Comparison of ENCODE assay signal across 8 cellular contexts in genomic region chr14:93430889-93431670, GRCh38. TPM values are rescaled to one million over a fixed set of nuclear protein-coding genes. Genes with fewer than 3 reads are reported as not detected.
A peak's percentile ranks its signal among the peaks of the same experiment; 100 is the strongest.
DNase-seq lines count a peak whose midpoint lies in the region; ATAC-seq, FAIRE-seq and TF ChIP-seq lines count a peak whose summit lies in the region.

UNC79 (plus strand) TSS chr14:93430939; CDS start chr14:93431030, 91 bp downstream.

- H3K4me3 ChIP-seq in H1 (ENCODE audit: extremely low read depth in 1 of 4, insufficient read depth in 2 of 4, low read depth in 3 of 4, low read length in 4 of 4) (peak within 1 kb of the TSS; percentile 64 to 89 (median 76)), neural progenitor cell (peak within 1 kb of the TSS; percentile 78), prostate gland (peak within 1 kb of the TSS in 1 of 2 donors; percentile 2)

- POLR2A ChIA-PET in H1 (lab: Charles Lee; ENCODE audit: partially characterized antibody), result interaction anchor here (0.7 to 1.3 kb wide), 2 partner anchors 11 to 87 kb away, joined by 3 to 5 read pairs; no protein-coding TSS in a partner anchor

- intact Hi-C loops in prostate gland (cut with DNase I), result no loop called here

- no peak within 1 kb of the TSS for H3K4ac ChIP-seq in H1 (replicated peaks; ENCODE audit: insufficient read length, low read depth, low read length)

- peak within 1 kb of the TSS; percentile 92 for H3K4me3 Mint-ChIP-seq in neural progenitor cell
- no peak within 1 kb of the TSS for H3K4me3 Mint-ChIP-seq in activated T-cell treated with anti-CD3 and anti-CD28 coated beads, Interleukin-2, amount 50 U/mL, for 72 hours

- H3K36me3 ChIP-seq in H1 (ENCODE audit: control insufficient read depth in 2 of 4, insufficient read depth in 4 of 4, low read length in 3 of 4), result no peaks in the 10 kb centered on the region
- no peaks in the 10 kb centered on the region for H3K36me3 ChIP-seq in neural progenitor cell
- no peaks in the 10 kb centered on the region for H3K36me3 ChIP-seq in prostate gland

- peaks cover 6% of the 10 kb centered on the region for H3K4me1 Mint-ChIP-seq in neural progenitor cell
- H3K4me1 Mint-ChIP-seq in activated T-cell treated with anti-CD3 and anti-CD28 coated beads, Interleukin-2, amount 50 U/mL, for 72 hours (ENCODE audit: low read depth), result no peaks in the 10 kb centered on the region

- peaks cover 8% of the 10 kb centered on the region for H3K9me3 Mint-ChIP-seq in neural progenitor cell
- peaks cover 5 to 9% of the 10 kb centered on the region in 2 donors for H3K9me3 Mint-ChIP-seq in activated T-cell treated with anti-CD3 and anti-CD28 coated beads, Interleukin-2, amount 50 U/mL, for 72 hours

- peak within 1 kb of the TSS; percentile 39 for H4K91ac ChIP-seq in H1 (replicated peaks; ENCODE audit: insufficient read length, low read length)

- H3K79me1 ChIP-seq in H1 (ENCODE audit: low read depth, low read length), result no peaks in the 10 kb centered on the region

- 3% methylated on average over 17 of the region's 35 CpGs; no CpG with 5 or more reads in 1 of the 2 experiments for WGBS in H1 (ENCODE audit: extremely low coverage in 1 of 2, insufficient coverage in 1 of 2, insufficient read length in 1 of 2, insufficient replicate concordance in 2 of 2, low coverage in 1 of 2, low lambda C conversion rate in 2 of 2, missing lambda C conversion rate in 1 of 2), 2 experiments
- WGBS in prostate gland, result 2% methylated on average over 30 of the region's 35 CpGs

- H2AFZ ChIP-seq in H1 (ENCODE audit: low read length) (peak within 1 kb of the TSS; percentile 92), neural progenitor cell (replicated peaks) (peak within 1 kb of the TSS; percentile 91)

- TF ChIP-seq EP300 in H1 (IDR thresholded peaks at IDR 0.05; ENCODE audit: borderline replicate concordance in 1 of 2, low read depth in 2 of 2, low read length in 2 of 2), result no peak

- H3K56ac ChIP-seq in H1 (replicated peaks; ENCODE audit: insufficient read length, low read depth, low read length), result no peak within 1 kb of the TSS

- TF ChIP-seq POLR2A in H1 (IDR thresholded peaks at IDR 0.05; ENCODE audit: control extremely low read depth in 1 of 2, low read depth in 2 of 2, low read length in 2 of 2) (no peak), prostate gland (IDR thresholded peaks at IDR 0.05) (no peak), H54 (IDR thresholded peaks at IDR 0.05; ENCODE audit: low read depth, low read length) (no peak)

- H2BK20ac ChIP-seq in H1 (ENCODE audit: low read length), result no peak within 1 kb of the TSS

- no peaks in the 10 kb centered on the region for H3K9me3 ChIP-seq in H1 (ENCODE audit: insufficient read depth in 2 of 2, low read depth in 1 of 2, low read length in 1 of 2)
- H3K9me3 ChIP-seq in neural progenitor cell (ENCODE audit: low read depth), result peaks cover 6% of the 10 kb centered on the region
- no peaks in the 10 kb centered on the region for H3K9me3 ChIP-seq in prostate gland

- H3K23ac ChIP-seq in H1 (ENCODE audit: insufficient read length), result no peak within 1 kb of the TSS

- peaks cover 0 to 3% (median 1%) of the 10 kb centered on the region in 4 experiments; a peak in 3 of 7 replicates for H3K27me3 ChIP-seq in H1 (replicated peaks in 1 of 4; ENCODE audit: control insufficient read depth in 3 of 4, extremely low read depth in 1 of 4, insufficient read depth in 3 of 4, low read length in 3 of 4)
- peaks cover 23% of the 10 kb centered on the region for H3K27me3 ChIP-seq in neural progenitor cell
- peaks cover 6% of the 10 kb centered on the region for H3K27me3 ChIP-seq in prostate gland (replicated peaks; ENCODE audit: insufficient read depth)

- H4K5ac ChIP-seq in H1 (ENCODE audit: insufficient read length, low read depth, low read length), result peak within 1 kb of the TSS; percentile 51

- DNase-seq in GM03348 (ENCODE audit: low spot score) (peak; percentile 35), NCI-H446 (lab: John Stamatoyannopoulos, UW) (peak; percentile 55 to 86), H1 (ENCODE audit: low read depth in 1 of 2, low spot score in 2 of 2) (peak; percentile 21 to 77), neural progenitor cell (ENCODE audit: low spot score) (peak; percentile 85), prostate gland (ENCODE audit: low spot score) (no peak), H54 (ENCODE audit: insufficient read length, low spot score) (no peak)
- no peak for DNase-seq in activated T-cell treated with anti-CD3 and anti-CD28 coated beads, Interleukin-2, amount 50 U/mL, for 72 hours

- H2AK5ac ChIP-seq in H1 (ENCODE audit: low read depth, low read length), result no peak within 1 kb of the TSS

- no peak within 1 kb of the TSS for H3K27ac Mint-ChIP-seq in neural progenitor cell
- H3K27ac Mint-ChIP-seq in activated T-cell treated with anti-CD3 and anti-CD28 coated beads, Interleukin-2, amount 50 U/mL, for 72 hours, result no peak within 1 kb of the TSS

- H4K20me1 ChIP-seq in H1 (replicated peaks in 1 of 2; ENCODE audit: control insufficient read depth in 1 of 2, insufficient read depth in 2 of 2, low read length in 2 of 2), result no peaks in the 10 kb centered on the region
- H4K20me1 ChIP-seq in neural progenitor cell (ENCODE audit: low read depth), result peaks cover 7% of the 10 kb centered on the region

- H2BK5ac ChIP-seq in H1 (ENCODE audit: low read depth, low read length), result peak within 1 kb of the TSS; percentile 10; the same call in 1 of the 2 replicates

- H3F3A ChIP-seq in neural progenitor cell (ENCODE audit: low read depth), result peaks cover 12% of the 10 kb centered on the region

- no peaks in the 10 kb centered on the region for H3K79me2 ChIP-seq in H1 (ENCODE audit: control insufficient read depth in 1 of 2, insufficient read depth in 2 of 2, low read length in 2 of 2)
- H3K79me2 ChIP-seq in neural progenitor cell (ENCODE audit: low read depth), result no peaks in the 10 kb centered on the region

- no peak for TF ChIP-seq RAD21 in H1 (IDR thresholded peaks at IDR 0.05 in 1 of 2, conservative IDR thresholded peaks at IDR 0.05 in 1 of 2; ENCODE audit: low read depth in 2 of 2, low read length in 2 of 2)

- peaks cover 12% of the 10 kb centered on the region for H3K23me2 ChIP-seq in H1 (ENCODE audit: low read depth, low read length)

- H3K4me2 ChIP-seq in H1 (ENCODE audit: insufficient read depth in 1 of 2, low read depth in 2 of 2, low read length in 2 of 2), result peak within 1 kb of the TSS; percentile 93 to 96
- peak within 1 kb of the TSS; percentile 99 for H3K4me2 ChIP-seq in neural progenitor cell

- no peak for ATAC-seq in GM19395 (IDR thresholded peaks at IDR 0.05; ENCODE audit: unreplicated experiment)
- ATAC-seq in activated T-cell treated with anti-CD3 and anti-CD28 coated beads, Interleukin-2, amount 50 U/mL, for 72 hours (replicated peaks in 1 of 2), result no peak

- FAIRE-seq in H1 (lab: Jason Lieb, UNC) (no peak), H54 (lab: Jason Lieb, UNC) (no peak)

- no peak within 1 kb of the TSS for H3K14ac ChIP-seq in H1 (ENCODE audit: insufficient read length)

- peak within 1 kb of the TSS; percentile 88 for H4K8ac ChIP-seq in H1 (ENCODE audit: extremely low read depth, insufficient read depth, low read length)

- H3K18ac ChIP-seq in H1 (ENCODE audit: extremely low read depth, low read length), result peak within 1 kb of the TSS; percentile 88

- H3K4me1 ChIP-seq in H1 (replicated peaks in 1 of 4; ENCODE audit: control insufficient read depth in 3 of 4, insufficient read depth in 4 of 4, low read length in 3 of 4), result peaks cover 0 to 5% (median 4%) of the 10 kb centered on the region in 4 experiments; a peak in 4 of 7 replicates
- H3K4me1 ChIP-seq in neural progenitor cell, result peaks cover 3% of the 10 kb centered on the region
- H3K4me1 ChIP-seq in prostate gland (replicated peaks), result no peaks in the 10 kb centered on the region

- H3K27me3 Mint-ChIP-seq in neural progenitor cell (ENCODE audit: insufficient read depth, low read depth), result peaks cover 14% of the 10 kb centered on the region
- H3K27me3 Mint-ChIP-seq in activated T-cell treated with anti-CD3 and anti-CD28 coated beads, Interleukin-2, amount 50 U/mL, for 72 hours (ENCODE audit: low read depth), result peaks cover 43% of the 10 kb centered on the region

- CTCF ChIA-PET in H1 (lab: Charles Lee; ENCODE audit: partially characterized antibody), result interaction anchor here (0.6 to 0.7 kb wide), 2 partner anchors 12 to 19 kb away, joined by 3 read pairs; no protein-coding TSS in a partner anchor

- H2BK15ac ChIP-seq in H1 (ENCODE audit: low read length), result 0 out of 2 replicates have a peak within 1 kb of the TSS, but pooled peaks have one; percentile 14

- H3K9ac ChIP-seq in H1 (replicated peaks in 1 of 4; ENCODE audit: extremely low read depth in 1 of 4, low read depth in 3 of 4, low read length in 3 of 4), result peak within 1 kb of the TSS in 3 of 4 experiments; percentile 5 to 67 (median 9); a peak in 6 of 7 replicates
- H3K9ac ChIP-seq in neural progenitor cell, result no peak within 1 kb of the TSS

- H3K36me3 Mint-ChIP-seq in neural progenitor cell, result no peaks in the 10 kb centered on the region
- H3K36me3 Mint-ChIP-seq in activated T-cell treated with anti-CD3 and anti-CD28 coated beads, Interleukin-2, amount 50 U/mL, for 72 hours (ENCODE audit: insufficient read depth in 2 of 2), result peaks cover 0 to 5% of the 10 kb centered on the region in 2 donors

- peak within 1 kb of the TSS; percentile 31; the same call in 1 of the 2 replicates for H2BK12ac ChIP-seq in H1 (ENCODE audit: low read depth, low read length)

- H3K27ac ChIP-seq in H1 (ENCODE audit: low read depth, low read length), result peak within 1 kb of the TSS; percentile 30
- no peak within 1 kb of the TSS for H3K27ac ChIP-seq in neural progenitor cell
- no peak within 1 kb of the TSS for H3K27ac ChIP-seq in prostate gland

- TF ChIP-seq CTCF in H1 (IDR thresholded peaks at IDR 0.05; ENCODE audit: control extremely low read depth in 1 of 3, insufficient read depth in 1 of 3, low read depth in 1 of 3, low read length in 3 of 3), result no peak
- no peak for TF ChIP-seq CTCF in neural progenitor cell (IDR thresholded peaks at IDR 0.05)
- TF ChIP-seq CTCF in prostate gland (IDR thresholded peaks at IDR 0.05), result no peak

- H2BK120ac ChIP-seq in H1 (replicated peaks; ENCODE audit: low read depth, low read length), result no peak within 1 kb of the TSS

TF ChIP-seq in H1, 55 proteins besides CTCF, POLR2A, EP300 and RAD21 (continues in another document):
- TF ChIP-seq EGR1 (IDR thresholded peaks at IDR 0.05; ENCODE audit: borderline replicate concordance, low read depth, low read length), result peak; percentile 40; the same call in 1 of the 2 replicates

RNA-seq across cellular contexts. Expression of gene UNC79, which starts in this region (rescaled TPM):
- total RNA-seq in H1 (2021; fragmentation: NEBNext Ultra II Directional; extraction: Animal tissue kit (Norgen Biotek cat#: 25700)), result 2.3 and 2.5 TPM in 2 replicates
- 1.5 and 1.8 TPM in 2 replicates for polyA plus RNA-seq in H1 (2011; rRNA removed)
- 1.6 TPM for polyA plus RNA-seq in H1 (2011; cell fraction: cytosol; rRNA removed)
- 4.9 TPM for polyA plus RNA-seq in H1 (2011; cell fraction: nucleus; rRNA removed)
- polyA plus RNA-seq in H1 (2012, experiment 1 of 2), result 1.5 to 1.9 TPM (median 1.8 TPM) in 4 replicates
- 0.20 TPM for polyA plus RNA-seq in H1 (2012, experiment 2 of 2)
- polyA plus RNA-seq in H1 (2013, experiment 1 of 2), result 1.3 TPM
- polyA plus RNA-seq in H1 (2013, experiment 2 of 2), result 1.1 TPM
- 4.8 and 6.3 TPM in 2 replicates for polyA minus RNA-seq in H1 (2011; rRNA and poly(A)+ RNA removed)
- 1.8 TPM for polyA minus RNA-seq in H1 (2011; cell fraction: cytosol; rRNA and poly(A)+ RNA removed)
- 7.3 TPM for polyA minus RNA-seq in H1 (2011; cell fraction: nucleus; rRNA and poly(A)+ RNA removed)
- 2.1 and 2.2 TPM in 2 replicates for total RNA-seq in neural progenitor cell (ENCODE audit: low replicate concordance)
- total RNA-seq in prostate gland, result 1 to 10 TPM in 1 of 2 donors, under 1 TPM in 1; 0.32 to 1.0 TPM
- under 1 TPM; 0.05 to 0.09 TPM for total RNA-seq in activated T-cell treated with anti-CD3 and anti-CD28 coated beads, Interleukin-2, amount 50 U/mL, for 72 hours

Comparison
In these comparisons a context has a peak if more than half of its experiments do, and no peak if none do; other contexts are left out.
1. DNase-seq: peak in GM03348 (single experiment), NCI-H446 (2 of 2), H1 (2 of 2) and neural progenitor cell (single experiment); none in prostate gland (single experiment), H54 (single experiment) and activated T-cell treated with anti-CD3 and anti-CD28 coated beads, Interleukin-2, amount 50 U/mL, for 72 hours (0 of 2).